ENCODE assay signal across 1 cellular context in genomic region chr17:77208217-77208808, GRCh38.
A peak's percentile ranks its signal among the peaks of the same experiment; 100 is the strongest.
TF ChIP-seq lines count a peak whose summit lies in the region.

No MANE protein-coding gene starts in this region.

TF ChIP-seq in HepG2, 621 proteins besides CTCF, POLR2A, EP300 and RAD21 (continued from another document and continues in another):
- TF ChIP-seq MEF2D (CRISPR knock-in tag; IDR thresholded peaks at IDR 0.05) (no peak), ZNF746 (CRISPR knock-in tag; IDR thresholded peaks at IDR 0.05) (no peak), ZFP37 (CRISPR knock-in tag; IDR thresholded peaks at IDR 0.05; ENCODE audit: borderline replicate concordance) (no peak), FOXA3 (CRISPR knock-in tag; IDR thresholded peaks at IDR 0.05) (peak; percentile 60), SP4 (CRISPR knock-in tag; IDR thresholded peaks at IDR 0.05) (0 out of 2 replicates have a peak, but pooled peaks have one; percentile 31), MXD4 (CRISPR knock-in tag; IDR thresholded peaks at IDR 0.05) (peak; percentile 69; the same call in 1 of the 2 replicates), ZNF891 (CRISPR knock-in tag; IDR thresholded peaks at IDR 0.05) (no peak), PHF8 (CRISPR knock-in tag; IDR thresholded peaks at IDR 0.05) (peak; percentile 45; the same call in 1 of the 2 replicates), ZNF280D (CRISPR knock-in tag; IDR thresholded peaks at IDR 0.05) (peak; percentile 17; the same call in 1 of the 2 replicates), ZNF138 (CRISPR knock-in tag; IDR thresholded peaks at IDR 0.05; ENCODE audit: low read depth) (no peak), KAT8 (CRISPR knock-in tag; IDR thresholded peaks at IDR 0.05) (peak; percentile 47; the same call in 1 of the 2 replicates), HIVEP1 (CRISPR knock-in tag; IDR thresholded peaks at IDR 0.05) (peak; percentile 47; the same call in 1 of the 2 replicates), NFKBIZ (CRISPR knock-in tag; IDR thresholded peaks at IDR 0.05) (peak; percentile 42; the same call in 1 of the 2 replicates), MIER3 (CRISPR knock-in tag; IDR thresholded peaks at IDR 0.05; ENCODE audit: borderline replicate concordance) (peak; percentile 75; the same call in 1 of the 2 replicates), ZBTB3 (CRISPR knock-in tag; IDR thresholded peaks at IDR 0.05; ENCODE audit: borderline replicate concordance, low read depth) (no peak), DNMT3B (CRISPR knock-in tag; conservative IDR thresholded peaks at IDR 0.05) (no peak), ZNF136 (CRISPR knock-in tag; IDR thresholded peaks at IDR 0.05; ENCODE audit: low read depth) (no peak), DMAP1 (CRISPR knock-in tag; IDR thresholded peaks at IDR 0.05) (peak; percentile 53; the same call in 1 of the 2 replicates), NFIC (IDR thresholded peaks at IDR 0.05; ENCODE audit: low read length) (peak; percentile 67), ZMYM3 (CRISPR knock-in tag; IDR thresholded peaks at IDR 0.05) (peak; percentile 75), AFF4 (CRISPR knock-in tag; IDR thresholded peaks at IDR 0.05) (no peak; the same call in 1 of the 2 replicates), ERF (CRISPR knock-in tag; IDR thresholded peaks at IDR 0.05) (peak; percentile 87; the same call in 1 of the 2 replicates), XRCC5 (optimal IDR thresholded peaks at IDR 0.05; ENCODE audit: low read length) (no peak), HBP1 (CRISPR knock-in tag; IDR thresholded peaks at IDR 0.05; ENCODE audit: low read depth) (peak; percentile 65; the same call in 1 of the 2 replicates), POLR2AphosphoS5 (IDR thresholded peaks at IDR 0.05; ENCODE audit: low read depth, low read length) (0 out of 2 replicates have a peak, but pooled peaks have one; percentile 34), ZFX (CRISPR knock-in tag; IDR thresholded peaks at IDR 0.05; ENCODE audit: low read depth) (peak; percentile 72), SUZ12 (IDR thresholded peaks at IDR 0.05; ENCODE audit: low read depth, low read length) (no peak), PHF21A (CRISPR knock-in tag; IDR thresholded peaks at IDR 0.05) (0 out of 2 replicates have a peak, but pooled peaks have one; percentile 46), POLR2G (IDR thresholded peaks at IDR 0.05; ENCODE audit: low read depth, low read length) (0 out of 2 replicates have a peak, but pooled peaks have one; percentile 42), HMG20A (CRISPR knock-in tag; IDR thresholded peaks at IDR 0.05; ENCODE audit: borderline replicate concordance) (peak; percentile 56; the same call in 1 of the 2 replicates), YEATS2 (CRISPR knock-in tag; IDR thresholded peaks at IDR 0.05; ENCODE audit: borderline replicate concordance) (peak; percentile 49; the same call in 1 of the 2 replicates), ETV5 (CRISPR knock-in tag; IDR thresholded peaks at IDR 0.05; ENCODE audit: borderline replicate concordance) (peak; percentile 75; the same call in 1 of the 2 replicates), ZBTB26 (CRISPR knock-in tag; IDR thresholded peaks at IDR 0.05; ENCODE audit: borderline replicate concordance) (peak; percentile 72; the same call in 1 of the 2 replicates), SMC3 (IDR thresholded peaks at IDR 0.05; ENCODE audit: low read length) (peak; percentile 87), SMYD3 (CRISPR knock-in tag; IDR thresholded peaks at IDR 0.05) (peak; percentile 79; the same call in 1 of the 2 replicates), PBX2 (CRISPR knock-in tag; IDR thresholded peaks at IDR 0.05) (no peak), ZBTB38 (CRISPR knock-in tag; IDR thresholded peaks at IDR 0.05) (peak; percentile 84; the same call in 1 of the 2 replicates), FOXJ3 (CRISPR knock-in tag; IDR thresholded peaks at IDR 0.05; ENCODE audit: borderline replicate concordance) (peak; percentile 31; the same call in 1 of the 2 replicates), RBM39 (IDR thresholded peaks at IDR 0.05; ENCODE audit: low read depth, low read length, poor library complexity, severe bottlenecking) (no peak), FOSL2 (CRISPR knock-in tag; IDR thresholded peaks at IDR 0.05) (peak; percentile 56), ZNF18 (CRISPR knock-in tag; IDR thresholded peaks at IDR 0.05; ENCODE audit: insufficient replicate concordance) (peak; percentile 13), MATR3 (CRISPR knock-in tag; IDR thresholded peaks at IDR 0.05) (no peak), ZNF281 (CRISPR knock-in tag; IDR thresholded peaks at IDR 0.05; ENCODE audit: borderline replicate concordance) (peak; percentile 30; the same call in 1 of the 2 replicates), NONO (IDR thresholded peaks at IDR 0.05) (no peak), NONO (CRISPR knock-in tag; conservative IDR thresholded peaks at IDR 0.05) (no peak), GFI1 (CRISPR knock-in tag; IDR thresholded peaks at IDR 0.05; ENCODE audit: borderline replicate concordance) (no peak), SAP130 (CRISPR knock-in tag; IDR thresholded peaks at IDR 0.05; ENCODE audit: low read depth) (peak; percentile 85), TSC22D2 (CRISPR knock-in tag; IDR thresholded peaks at IDR 0.05; ENCODE audit: borderline replicate concordance) (peak; percentile 55; the same call in 1 of the 2 replicates), KDM3A (CRISPR knock-in tag; IDR thresholded peaks at IDR 0.05; ENCODE audit: low read depth) (0 out of 2 replicates have a peak, but pooled peaks have one; percentile 31), HNF1B (CRISPR knock-in tag; IDR thresholded peaks at IDR 0.05) (peak; percentile 81; the same call in 1 of the 2 replicates), RFX5 (IDR thresholded peaks at IDR 0.05; ENCODE audit: low read depth, low read length) (no peak), NR2F2 (IDR thresholded peaks at IDR 0.05; ENCODE audit: borderline replicate concordance, low read depth) (peak; percentile 38; the same call in 1 of the 2 replicates)
